In the genomic region with DNA sequence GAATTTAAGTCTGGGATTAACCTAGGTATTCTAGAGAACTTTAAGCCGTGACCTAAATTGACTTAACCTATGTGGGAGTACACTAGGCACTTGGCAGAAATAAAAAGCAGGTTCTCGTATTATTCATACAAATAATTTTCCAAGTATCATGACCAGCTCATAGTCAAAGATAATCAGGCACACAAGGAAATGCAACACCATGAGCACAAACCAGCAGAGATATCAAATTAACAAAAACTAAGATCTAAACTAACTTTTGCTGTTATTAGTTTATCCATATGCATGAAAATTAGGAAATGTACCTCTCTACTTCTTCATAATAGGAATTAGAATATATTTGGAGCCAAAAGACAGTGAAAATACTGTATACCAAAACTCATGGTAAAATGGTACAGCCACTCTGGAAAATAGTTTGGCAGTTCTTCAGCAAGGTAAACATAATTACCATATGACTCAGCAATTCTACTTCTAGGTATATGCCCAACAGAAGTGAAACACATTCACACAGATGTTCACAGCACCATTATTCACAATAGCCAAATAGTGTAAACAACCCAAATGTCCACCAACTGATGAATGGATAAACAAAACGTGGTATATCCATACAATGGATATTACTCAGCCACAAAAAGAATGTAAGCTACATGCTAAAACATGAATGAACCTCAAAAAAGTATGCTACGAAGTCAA, we compare ENCODE assay signal across 24 cellular contexts.
"Had no signal": no experiment of that assay in that cellular context is flagged by ENCODE, and none has a peak within 500 bp of the region (broad histone marks: within the 10 kb centered on the region; RNA-seq: fewer than 3 reads in every experiment).

No MANE protein-coding gene starts in this region.

- H2AFZ ChIP-seq: neural progenitor cell had no signal

- FAIRE-seq: islet of Langerhans, small intestine, TTC549, urothelium cell line had no signal

- H3K27me3 ChIP-seq: ascending aorta, colonic mucosa had no signal

- H3K9ac ChIP-seq: neural progenitor cell had no signal

- H3K4me3 ChIP-seq: ascending aorta, colonic mucosa, heart left ventricle, neural progenitor cell, transverse colon had no signal

- H3K4me2 ChIP-seq: neural progenitor cell had no signal

- H3K9me3 ChIP-seq: colonic mucosa had no signal

- H3K4me1 ChIP-seq: ascending aorta, colonic mucosa, heart left ventricle, neural progenitor cell, transverse colon had no signal

- H3K36me3 ChIP-seq: ascending aorta, colonic mucosa, heart left ventricle, neural progenitor cell, transverse colon, WERI-Rb-1 had no signal

- DNase-seq: activated CD4-positive, alpha-beta T cell treated with anti-CD3 and anti-CD28 coated beads, Interleukin-2, amount 10 ng/mL, durations not matched to agents 7 days and 5 days; activated CD4-positive, CD25-positive, alpha-beta regulatory T cell treated with anti-CD3 and anti-CD28 coated beads, Interleukin-2, amount 50 U/mL, for 72 hours; activated CD8-positive, alpha-beta memory T cell treated with anti-CD3 and anti-CD28 coated beads, Interleukin-2, amount 10 ng/mL, durations not matched to agents 7 days and 5 days; activated CD8-positive, alpha-beta T cell treated with anti-CD3 and anti-CD28 coated beads for 36 hours; activated gamma-delta T cell treated with Interleukin-2 at 50 U/mL for 16 hours; colonic mucosa; heart left ventricle; left ventricle myocardium superior; mammary epithelial cell; naive thymus-derived CD8-positive, alpha-beta T cell; posterior cingulate gyrus; small intestine; stimulated activated CD4-positive, alpha-beta T cell treated with anti-CD3 and anti-CD28 coated beads, Interleukin-2, amount 100 ng/mL, for 24 hours; stimulated activated naive CD8-positive, alpha-beta T cell treated with anti-CD3 and anti-CD28 coated beads, Interleukin-15, amount 100 ng/mL, for 72 hours; transverse colon; WERI-Rb-1 had no signal

- H3K27ac ChIP-seq: ascending aorta, colonic mucosa, heart left ventricle, neural progenitor cell, transverse colon, WERI-Rb-1 had no signal

- ATAC-seq: activated CD8-positive, alpha-beta memory T cell treated with anti-CD3 and anti-CD28 coated beads, Interleukin-2, amount 10 ng/mL, durations not matched to agents 7 days and 5 days; activated CD8-positive, alpha-beta T cell treated with anti-CD3 and anti-CD28 coated beads for 36 hours; activated naive CD4-positive, alpha-beta T cell treated with anti-CD3 and anti-CD28 coated beads, Interleukin-2, amount 50 U/mL, for 72 hours; heart left ventricle; left ventricle myocardium superior; naive thymus-derived CD8-positive, alpha-beta T cell; sciatic nerve; stimulated activated effector memory CD8-positive, alpha-beta T cell treated with anti-CD3 and anti-CD28 coated beads, Interleukin-12 subunit alpha, Interleukin-12 subunit beta, amount 100 ng/mL, for 72 hours; stimulated activated naive CD8-positive, alpha-beta T cell treated with anti-CD3 and anti-CD28 coated beads, Interleukin-15, amount 100 ng/mL, for 72 hours had no signal
